20 cellular contexts compared by ENCODE assay signal in genomic region chr4:139153411-139154133, GRCh38. TPM values are rescaled to one million over a fixed set of nuclear protein-coding genes. Genes with fewer than 3 reads are reported as not detected.
DNase-seq lines count a peak whose midpoint lies in the region; ATAC-seq, FAIRE-seq and TF ChIP-seq lines count a peak whose summit lies in the region.
"Had no signal": no experiment of that assay in that cellular context is flagged by ENCODE, and none has a peak within 500 bp of the region (broad histone marks: within the 10 kb centered on the region; RNA-seq: fewer than 3 reads in every experiment).

No MANE protein-coding gene starts in this region.

- H3K4me2 ChIP-seq in mammary epithelial cell (ENCODE audit: insufficient read depth, low read depth, low read length) (no peak overlapping the region), astrocyte (ENCODE audit: low read length) (no peak overlapping the region)

- H3K27ac ChIP-seq in mammary epithelial cell (ENCODE audit: insufficient read depth, low read depth, low read length) (no peak overlapping the region), astrocyte (ENCODE audit: low read depth, low read length) (no peak overlapping the region), iPS-18a (ENCODE audit: low read length) (peak overlapping the region; percentile 93)
- H3K27ac ChIP-seq: SJCRH30, vagina had no signal

- H3K36me3 ChIP-seq in mammary epithelial cell (ENCODE audit: insufficient read depth, low read length) = no peaks in the 10 kb centered on the region
- H3K36me3 ChIP-seq in astrocyte (ENCODE audit: insufficient read depth, low read length) = no peaks in the 10 kb centered on the region
- no peaks in the 10 kb centered on the region for H3K36me3 ChIP-seq in iPS-18a (ENCODE audit: control insufficient read depth, low read depth, low read length)
- H3K36me3 ChIP-seq: SJCRH30, vagina had no signal

- H3K36me3 Mint-ChIP-seq in MCF 10A (ENCODE audit: insufficient read depth, unreplicated experiment) (peaks cover under 1% of the 10 kb centered on the region), astrocyte (ENCODE audit: low read depth, unreplicated experiment) (no peaks in the 10 kb centered on the region)
- no peaks in the 10 kb centered on the region for H3K36me3 Mint-ChIP-seq in stimulated activated memory B cell treated with anti-CD40 and anti-IgM and Interleukin-4, amounts not matched to agents 10 μg/mL and 1 μg/mL and 100 μg/mL, for 72 hours
- H3K36me3 Mint-ChIP-seq: CD4-positive, CD25-positive, alpha-beta regulatory T cell had no signal

- POLR2A ChIA-PET in MCF 10A (lab: Yijun Ruan, JAX) = interaction anchor here (1.2 to 1.4 kb wide), 2 partner anchors 9 to 71 kb away, joined by 3 to 6 read pairs; no protein-coding TSS in a partner anchor

- no peak overlapping the region for H3K9ac ChIP-seq in mammary epithelial cell (ENCODE audit: insufficient read depth, low read length)
- H3K9ac ChIP-seq in astrocyte (ENCODE audit: low read length) = no peak overlapping the region
- peak overlapping the region; percentile 78 for H3K9ac ChIP-seq in iPS-18a (ENCODE audit: low read length)

- no peak overlapping the region for H3K4me3 ChIP-seq in mammary epithelial cell (replicated peaks in 1 of 3; ENCODE audit: insufficient read depth in 1 of 3, low read depth in 2 of 3, low read length in 3 of 3)
- H3K4me3 ChIP-seq in astrocyte (ENCODE audit: insufficient read depth, low read depth, low read length) = no peak overlapping the region
- H3K4me3 ChIP-seq in iPS-18a (ENCODE audit: low read length) = peak overlapping the region; percentile 29
- H3K4me3 ChIP-seq: lung, SJCRH30, vagina had no signal

- H3K9me3 Mint-ChIP-seq in MCF 10A (ENCODE audit: unreplicated experiment) = no peaks in the 10 kb centered on the region
- no peaks in the 10 kb centered on the region for H3K9me3 Mint-ChIP-seq in astrocyte (ENCODE audit: unreplicated experiment)
- no peaks in the 10 kb centered on the region for H3K9me3 Mint-ChIP-seq in stimulated activated memory B cell treated with anti-CD40 and anti-IgM and Interleukin-4, amounts not matched to agents 10 μg/mL and 1 μg/mL and 100 μg/mL, for 72 hours
- H3K9me3 Mint-ChIP-seq: CD4-positive, CD25-positive, alpha-beta regulatory T cell; naive thymus-derived CD4-positive, alpha-beta T cell; T-helper 2 cell treated with Interferon-gamma antibody and Interleukin-4, amounts not matched to agents 5 μg/mL and 100 μg/mL, for 36 hours had no signal

- CTCF ChIA-PET in MCF 10A (lab: Yijun Ruan, JAX) (interaction anchor here (0.6 to 2.1 kb wide), 5 partner anchors 12 to 1090 kb away, joined by 3 to 14 read pairs (median 4); no protein-coding TSS in a partner anchor), mammary epithelial cell (lab: Charles Lee; ENCODE audit: low non-redundant PET) (no interaction called here)

- peaks cover 7% of the 10 kb centered on the region for H3K4me1 Mint-ChIP-seq in MCF 10A (ENCODE audit: insufficient read depth, unreplicated experiment)
- peaks cover 9% of the 10 kb centered on the region for H3K4me1 Mint-ChIP-seq in astrocyte (ENCODE audit: low read depth, unreplicated experiment)
- peaks cover 13% of the 10 kb centered on the region for H3K4me1 Mint-ChIP-seq in stimulated activated memory B cell treated with anti-CD40 and anti-IgM and Interleukin-4, amounts not matched to agents 10 μg/mL and 1 μg/mL and 100 μg/mL, for 72 hours

- H3K79me2 ChIP-seq in mammary epithelial cell (ENCODE audit: insufficient read depth, low read length) = peaks cover 5% of the 10 kb centered on the region
- H3K79me2 ChIP-seq in astrocyte (ENCODE audit: insufficient read depth, low read length) = peaks cover 4% of the 10 kb centered on the region

- no peaks in the 10 kb centered on the region for H3K9me3 ChIP-seq in mammary epithelial cell (replicated peaks; ENCODE audit: insufficient read depth, low read length)
- no peaks in the 10 kb centered on the region for H3K9me3 ChIP-seq in astrocyte (ENCODE audit: insufficient read depth, low read depth, low read length)
- H3K9me3 ChIP-seq in iPS-18a (ENCODE audit: control insufficient read depth, low read depth, low read length) = no peaks in the 10 kb centered on the region
- H3K9me3 ChIP-seq: SJCRH30, vagina had no signal

- H2AFZ ChIP-seq in mammary epithelial cell (ENCODE audit: low read depth, low read length) (no peak overlapping the region), astrocyte (ENCODE audit: low read depth, low read length) (no peak overlapping the region)

- H3K27me3 ChIP-seq in mammary epithelial cell (ENCODE audit: insufficient read depth, low read length) (no peaks in the 10 kb centered on the region), astrocyte (ENCODE audit: insufficient read depth, low read length) (no peaks in the 10 kb centered on the region), iPS-18a (ENCODE audit: control insufficient read depth, insufficient read depth, low read length) (no peaks in the 10 kb centered on the region)
- H3K27me3 ChIP-seq: SJCRH30, vagina had no signal

- in situ Hi-C loops in mammary epithelial cell (cut with MboI; ENCODE audit: low sequenced_read_pairs in 2 of 2) = no loop called here

- intact Hi-C loops in MCF 10A (cut with micrococcal nuclease) = no loop called here
- intact Hi-C loops in mammary epithelial cell (cut with micrococcal nuclease) = no loop called here

- TF ChIP-seq CTCF in MCF 10A (IDR thresholded peaks at IDR 0.05; ENCODE audit: unreplicated experiment) (no peak), mammary epithelial cell (conservative IDR thresholded peaks at IDR 0.05 in 1 of 2, IDR thresholded peaks at IDR 0.05 in 1 of 2; ENCODE audit: extremely low read depth in 1 of 2, insufficient read depth in 1 of 2, low read depth in 1 of 2, low read length in 2 of 2) (no peak), astrocyte (IDR thresholded peaks at IDR 0.05; ENCODE audit: insufficient read depth, low read depth, low read length) (no peak)

- H3K27me3 Mint-ChIP-seq in MCF 10A (ENCODE audit: insufficient read depth, unreplicated experiment) (no peaks in the 10 kb centered on the region), astrocyte (ENCODE audit: low read depth, unreplicated experiment) (no peaks in the 10 kb centered on the region)
- no peaks in the 10 kb centered on the region for H3K27me3 Mint-ChIP-seq in stimulated activated memory B cell treated with anti-CD40 and anti-IgM and Interleukin-4, amounts not matched to agents 10 μg/mL and 1 μg/mL and 100 μg/mL, for 72 hours

- H3K4me3 Mint-ChIP-seq in MCF 10A (ENCODE audit: unreplicated experiment) = no peak overlapping the region
- H3K4me3 Mint-ChIP-seq in astrocyte (ENCODE audit: unreplicated experiment) = no peak overlapping the region
- H3K4me3 Mint-ChIP-seq in stimulated activated memory B cell treated with anti-CD40 and anti-IgM and Interleukin-4, amounts not matched to agents 10 μg/mL and 1 μg/mL and 100 μg/mL, for 72 hours = no peak overlapping the region
- H3K4me3 Mint-ChIP-seq: CD4-positive, CD25-positive, alpha-beta regulatory T cell; naive thymus-derived CD4-positive, alpha-beta T cell; T-helper 2 cell treated with Interferon-gamma antibody and Interleukin-4, amounts not matched to agents 5 μg/mL and 100 μg/mL, for 36 hours had no signal

- no peak for DNase-seq in MCF 10A (ENCODE audit: unreplicated experiment)
- no peak for DNase-seq in mammary epithelial cell
- DNase-seq in astrocyte (ENCODE audit: low read depth) = no peak
- no peak for DNase-seq in NCI-H1436 (lab: John Stamatoyannopoulos, UW)
- DNase-seq in NK-92 (lab: John Stamatoyannopoulos, UW; ENCODE audit: unreplicated experiment) = no peak
- DNase-seq: activated CD4-positive, CD25-positive, alpha-beta regulatory T cell treated with anti-CD3 and anti-CD28 coated beads, Interleukin-2, amount 50 U/mL, for 72 hours; activated CD8-positive, alpha-beta memory T cell treated with anti-CD3 and anti-CD28 coated beads, Interleukin-2, amount 50 U/mL, for 48 hours; activated naive CD4-positive, alpha-beta T cell treated with Interleukin-2 at 50 U/mL for 16 hours; CD4-positive, CD25-positive, alpha-beta regulatory T cell; GOT3; naive thymus-derived CD4-positive, alpha-beta T cell; NCI-H1694; SJCRH30; stimulated activated CD4-positive, alpha-beta T cell treated with anti-CD3 and anti-CD28 coated beads, Interleukin-15, amount 100 ng/mL, for 24 hours had no signal

- FAIRE-seq in astrocyte (lab: Jason Lieb, UNC) = peak; percentile 64

- H4K20me1 ChIP-seq in mammary epithelial cell (ENCODE audit: insufficient read depth, low read length) = no peaks in the 10 kb centered on the region
- peaks cover 4% of the 10 kb centered on the region for H4K20me1 ChIP-seq in astrocyte (ENCODE audit: insufficient read depth, low read length)

- H3K4me1 ChIP-seq in mammary epithelial cell (ENCODE audit: insufficient read depth, low read length) (no peaks in the 10 kb centered on the region), astrocyte (ENCODE audit: insufficient read depth, low read length) (no peaks in the 10 kb centered on the region), iPS-18a (ENCODE audit: control insufficient read depth, low read depth, low read length) (peaks cover 47% of the 10 kb centered on the region)
- H3K4me1 ChIP-seq: SJCRH30 had no signal

- dilution Hi-C loops in mammary epithelial cell (cut with HindIII; ENCODE audit: low sequenced_read_pairs) = no loop called here

- ATAC-seq in stimulated activated memory B cell treated with anti-CD40 and anti-IgM and Interleukin-4, amounts not matched to agents 10 μg/mL and 1 μg/mL and 100 μg/mL, for 72 hours = no peak
- no peak for ATAC-seq in HG03342 (IDR thresholded peaks at IDR 0.05; ENCODE audit: unreplicated experiment)
- ATAC-seq: naive thymus-derived CD4-positive, alpha-beta T cell had no signal

- no TSS peak for BruUV-seq in MCF 10A (replicated peaks; lab: Mats Ljungman, UMichigan)
- no TSS peak for BruUV-seq in mammary epithelial cell (replicated peaks; lab: Mats Ljungman, UMichigan)

- WGBS in mammary epithelial cell (ENCODE audit: low coverage, missing lambda C conversion rate) = 100% methylated on average over 1 of the region's 1 CpG

- H3K27ac Mint-ChIP-seq in MCF 10A (ENCODE audit: low read depth, unreplicated experiment) (peak overlapping the region; percentile 46), astrocyte (ENCODE audit: unreplicated experiment) (peak overlapping the region; percentile 59)
- peak overlapping the region; percentile 15 for H3K27ac Mint-ChIP-seq in stimulated activated memory B cell treated with anti-CD40 and anti-IgM and Interleukin-4, amounts not matched to agents 10 μg/mL and 1 μg/mL and 100 μg/mL, for 72 hours
- H3K27ac Mint-ChIP-seq: CD4-positive, CD25-positive, alpha-beta regulatory T cell; T-helper 2 cell treated with Interferon-gamma antibody and Interleukin-4, amounts not matched to agents 5 μg/mL and 100 μg/mL, for 36 hours had no signal

RNA-seq across cellular contexts. Expression of gene ELF2, which starts 23.4 kb away (rescaled TPM):
- total RNA-seq in MCF 10A (2022) = 26.5 and 28.7 TPM in 2 replicates
- total RNA-seq in mammary epithelial cell = 10 to 100 TPM; 23.8 to 34.0 TPM
- polyA plus RNA-seq in mammary epithelial cell = 16.1 TPM
- polyA minus RNA-seq in mammary epithelial cell = 33.1 TPM
- total RNA-seq in astrocyte = 23.6 and 25.1 TPM in 2 replicates
